Comparison of ENCODE assay signal across 21 cellular contexts in genomic region chr11:32962016-32962415, GRCh38. TPM values are rescaled to one million over a fixed set of nuclear protein-coding genes. Genes with fewer than 3 reads are reported as not detected.
DNase-seq lines count a peak whose midpoint lies in the region; ATAC-seq, FAIRE-seq and TF ChIP-seq lines count a peak whose summit lies in the region.
"Had no signal": no experiment of that assay in that cellular context is flagged by ENCODE, and none has a peak within 500 bp of the region (broad histone marks: within the 10 kb centered on the region; RNA-seq: fewer than 3 reads in every experiment).

No MANE protein-coding gene starts in this region.

- BruUV-seq in GM12878 (replicated peaks; lab: Mats Ljungman, UMichigan), result no TSS peak

- H3K27me3 ChIP-seq in GM12878 (replicated peaks in 1 of 2; ENCODE audit: control insufficient read depth in 2 of 2, insufficient read depth in 2 of 2, low read length in 1 of 2), result no peaks in the 10 kb centered on the region
- H3K27me3 ChIP-seq: esophagus muscularis mucosa had no signal

- H4K20me1 ChIP-seq in GM12878 (ENCODE audit: control insufficient read depth, insufficient read depth), result no peaks in the 10 kb centered on the region

- no peak for TF ChIP-seq RAD21 in GM12878 (IDR thresholded peaks at IDR 0.05; ENCODE audit: insufficient read depth, low read depth, low read length)

- FAIRE-seq in GM12878 (lab: Jason Lieb, UNC), result no peak

- H3K4me1 ChIP-seq in GM12878 (ENCODE audit: control insufficient read depth, insufficient read depth, low read length), result no peaks in the 10 kb centered on the region
- H3K4me1 ChIP-seq: esophagus muscularis mucosa had no signal

- intact Hi-C loops in GM12878 (cut with micrococcal nuclease; ENCODE audit: unreplicated experiment), result loop anchor here (5.0 kb wide), 1 partner anchor 365 kb away; no protein-coding TSS in a partner anchor

- CTCF ChIA-PET in GM12878 (lab: Yijun Ruan, JAX), result interaction anchor here (0.8 to 8.4 kb wide), 7 partner anchors 77 to 205 kb away, joined by 3 to 144 read pairs (median 4); no protein-coding TSS in a partner anchor

- TF ChIP-seq EP300 in GM12878 (IDR thresholded peaks at IDR 0.05; ENCODE audit: borderline replicate concordance in 1 of 2, control insufficient read depth in 1 of 2, low read depth in 2 of 2, low read length in 2 of 2), result no peak

- no peak for TF ChIP-seq POLR2A in GM12878 (IDR thresholded peaks at IDR 0.05; ENCODE audit: low read depth, low read length)

- RAD21 ChIA-PET in GM12878 (lab: Charles Lee; ENCODE audit: unreplicated experiment), result interaction anchor here (0.7 to 15.2 kb wide), 3 partner anchors 10 to 103 kb away, joined by 3 to 144 read pairs (median 4); no protein-coding TSS in a partner anchor

- H3K27ac ChIP-seq in GM12878 (ENCODE audit: control insufficient read depth, insufficient read depth), result no peak overlapping the region
- H3K27ac ChIP-seq: esophagus muscularis mucosa, SK-N-MC had no signal

- SMC1A ChIA-PET in GM12878 (lab: Charles Lee; ENCODE audit: uncharacterized antibody, unreplicated experiment), result interaction anchor here (0.5 to 10.3 kb wide), 7 partner anchors 68 to 867 kb away, joined by 3 to 141 read pairs (median 3); partner anchors contain the start of gene TCP11L1

- in situ Hi-C loops in GM12878 (cut with MboI) (no loop called here), G401 (cut with HindIII; ENCODE audit: low sequenced_read_pairs) (no loop called here)

- no peak for TF ChIP-seq CTCF in GM12878 (IDR thresholded peaks at IDR 0.05 in 2 of 3, conservative IDR thresholded peaks at IDR 0.05 in 1 of 3; ENCODE audit: control insufficient read depth in 2 of 3, extremely low read depth in 1 of 3, insufficient read depth in 1 of 3, low read depth in 3 of 3, low read length in 3 of 3)

- peak; percentile 47 for DNase-seq in ELR (ENCODE audit: low read depth)
- DNase-seq in M059J (ENCODE audit: low read depth), result peak; percentile 74
- DNase-seq in GM12878 (ENCODE audit: low read depth, low spot score), result no peak
- DNase-seq in non-pigmented ciliary epithelial cell (ENCODE audit: low read depth), result peak; percentile 23
- DNase-seq in G401 (ENCODE audit: low spot score), result no peak
- no peak for DNase-seq in NCI-H2227 (lab: John Stamatoyannopoulos, UW; ENCODE audit: unreplicated experiment)
- no peak for DNase-seq in cerebellar nuclear complex (lab: John Stamatoyannopoulos, UW)
- DNase-seq in HT-29 (ENCODE audit: low spot score), result no peak
- DNase-seq: activated CD4-positive, alpha-beta T cell treated with anti-CD3 and anti-CD28 coated beads for 48 hours; CD4-positive, alpha-beta T cell; cortex of kidney; KG1; mucosa of descending colon; MV-4-11; NCI-H1694; NCI-H2171 treated with DMSO at 0.1 percent for 48 hours; NCI-H526; RPMI8226; T-helper 17 cell had no signal

- no peak for ATAC-seq in GM12878
- ATAC-seq: mucosa of descending colon, T-helper 17 cell had no signal

- no peak overlapping the region for H3K4me3 ChIP-seq in GM12878
- H3K4me3 ChIP-seq: esophagus muscularis mucosa, mucosa of descending colon, SK-N-MC had no signal

- 55% methylated on average over 2 of the region's 2 CpGs for WGBS in GM12878 (ENCODE audit: insufficient coverage, insufficient replicate concordance, low lambda C conversion rate, missing lambda C conversion rate)

- H3K9me3 ChIP-seq in GM12878 (replicated peaks; ENCODE audit: control insufficient read depth, insufficient read depth, low read length), result no peaks in the 10 kb centered on the region
- H3K9me3 ChIP-seq: esophagus muscularis mucosa, mucosa of descending colon had no signal

- no peaks in the 10 kb centered on the region for H3K79me2 ChIP-seq in GM12878 (ENCODE audit: control insufficient read depth, insufficient read depth, low read length)

- H3K4me2 ChIP-seq in GM12878 (ENCODE audit: control insufficient read depth, insufficient read depth), result no peak overlapping the region

- H2AFZ ChIP-seq in GM12878 (ENCODE audit: control insufficient read depth, low read depth, low read length), result no peak overlapping the region

- H3K9ac ChIP-seq in GM12878 (ENCODE audit: control insufficient read depth, insufficient read depth, low read length), result no peak overlapping the region

- H3K36me3 ChIP-seq in GM12878 (ENCODE audit: control insufficient read depth in 2 of 2, insufficient read depth in 2 of 2, low read length in 1 of 2), result peaks cover 0 to 9% of the 10 kb centered on the region in 2 experiments; a peak in 3 of 4 replicates

- POLR2A ChIA-PET in GM12878 (lab: Charles Lee), result no interaction called here

TF ChIP-seq in GM12878, 131 proteins besides CTCF, POLR2A, EP300 and RAD21:
- TF ChIP-seq MTA2 (IDR thresholded peaks at IDR 0.05; ENCODE audit: low read depth) (0 out of 2 replicates have a peak, but pooled peaks have one; percentile 4), ZBTB40 (IDR thresholded peaks at IDR 0.05; ENCODE audit: borderline replicate concordance) (no peak)

RNA-seq across cellular contexts. Expression of gene DEPDC7, which starts 53.7 kb away (rescaled TPM):
- total RNA-seq in M059J (2014; rRNA removed; shearing (Covaris generic)), result 36.3 and 39.6 TPM in 2 replicates
- 1.3 and 1.9 TPM in 2 replicates for total RNA-seq in GM12878 (2013; cell fraction: nucleolus; rRNA removed)
- total RNA-seq in GM12878 (2014; rRNA removed), result 0.44 and 0.73 TPM in 2 replicates
- 0.54 and 0.78 TPM in 2 replicates for total RNA-seq in GM12878 (2014; rRNA removed; fragmentation: Illumina TruSeq; extraction: Trizol)
- total RNA-seq in GM12878 (2021), result 0.56 and 0.58 TPM in 2 replicates
- polyA plus RNA-seq in GM12878 (2011; ENCODE audit: low read depth), result 0.20 TPM
- polyA plus RNA-seq in GM12878 (2011; rRNA removed), result 0.48 and 1.0 TPM in 2 replicates
- 0.13 and 0.28 TPM in 2 replicates for polyA plus RNA-seq in GM12878 (2011; cell fraction: cytosol; rRNA removed)
- polyA plus RNA-seq in GM12878 (2011; cell fraction: nucleus; rRNA removed), result 0.55 and 0.83 TPM in 2 replicates
- 0.39 and 0.65 TPM in 2 replicates for polyA plus RNA-seq in GM12878 (2012)
- 0.50 and 0.57 TPM in 2 replicates for polyA plus RNA-seq in GM12878 (2014; fragmentation: Illumina TruSeq; extraction: Trizol)
- polyA plus RNA-seq in GM12878 (2014; fragmentation: Nextera tagmentation; extraction: Ambion mirVana), result under 1 TPM; 0.06 to 0.26 TPM
- polyA plus RNA-seq in GM12878 (2014; rRNA removed), result 0.47 and 0.57 TPM in 2 replicates
- polyA plus RNA-seq in GM12878 (2016; fragmentation: Nextera tagmentation; extraction: Ambion mirVana), result 1 to 10 TPM in 1 of 2 experiments, under 1 TPM in 1; 0.45 to 1.1 TPM
- polyA minus RNA-seq in GM12878 (2011; rRNA and poly(A)+ RNA removed), result 0.37 TPM in 1 of 2 replicates, not detected in the other
- not detected in 2 replicates for polyA minus RNA-seq in GM12878 (2011; cell fraction: cytosol; rRNA and poly(A)+ RNA removed)
- 0.36 and 0.57 TPM in 2 replicates for polyA minus RNA-seq in GM12878 (2011; cell fraction: nucleus; rRNA and poly(A)+ RNA removed)
- 6.0 and 6.9 TPM in 2 replicates for total RNA-seq in G401 (2014; rRNA removed; shearing (Covaris generic))
- total RNA-seq in HT-29 (2014; rRNA removed; shearing (Covaris generic)), result 3.3 and 4.8 TPM in 2 replicates

Comparison
In these comparisons a context has a peak if more than half of its experiments do, and no peak if none do; other contexts are left out.
1. DNase-seq: peak in ELR (single experiment), M059J (single experiment) and non-pigmented ciliary epithelial cell (single experiment); none in GM12878 (single experiment), G401 (single experiment), NCI-H2227 (single experiment), cerebellar nuclear complex (0 of 2) and HT-29 (single experiment).